In the genomic region with DNA sequence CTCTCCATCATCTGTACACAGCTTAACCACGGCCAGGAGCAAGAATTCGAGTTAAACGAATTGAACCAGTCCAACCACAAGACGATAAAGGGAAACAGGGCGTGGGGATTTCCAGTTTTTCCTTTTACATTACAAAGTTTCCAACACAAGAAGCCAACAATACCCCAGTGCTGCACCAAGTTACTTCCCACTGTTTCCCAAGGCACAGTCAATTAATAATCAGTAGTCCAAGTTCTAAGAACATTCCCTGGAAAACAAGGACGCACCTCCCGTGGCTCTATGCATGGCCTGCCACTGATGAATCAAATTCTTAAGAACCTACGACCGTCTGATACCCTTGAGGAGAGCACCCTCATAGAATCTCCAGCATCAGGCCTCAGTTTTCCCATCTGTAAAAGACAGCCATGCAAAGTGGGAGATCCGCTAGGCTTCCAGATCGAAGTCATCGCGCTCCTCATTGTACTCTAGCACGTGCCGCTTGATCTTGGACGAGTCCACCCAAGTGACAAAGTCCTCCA, we compare ENCODE assay signal across 8 cellular contexts. TPM values are rescaled to one million over a fixed set of nuclear protein-coding genes. Genes with fewer than 3 reads are reported as not detected.
DNase-seq lines count a peak whose midpoint lies in the region; TF ChIP-seq lines count a peak whose summit lies in the region.

No MANE protein-coding gene starts in this region.

- POLR2A ChIA-PET in A673 (lab: Charles Lee; ENCODE audit: low non-redundant PET): interaction anchor here (0.6 kb wide), 1 partner anchor 132 kb away, joined by 28 read pairs; no protein-coding TSS in a partner anchor

- peaks cover 16% of the 10 kb centered on the region for H3K4me1 Mint-ChIP-seq in mesothelial cell of epicardium

- H3K9ac ChIP-seq in HUES64 (ENCODE audit: low read depth, low read length): peak overlapping the region; percentile 99

- H3K4me3 ChIP-seq in A673 (ENCODE audit: low read depth, low read length, poor library complexity, severe bottlenecking) (peak overlapping the region; percentile 75), HUES64 (ENCODE audit: low read length) (peak overlapping the region; percentile 95), breast epithelium (peak overlapping the region; percentile 83 to 96 (median 83))

- no peak for TF ChIP-seq POLR2A in breast epithelium (IDR thresholded peaks at IDR 0.05)

- TSS peak; percentile 74 for BruUV-seq in A673 (replicated peaks; lab: Mats Ljungman, UMichigan)

- H3K36me3 ChIP-seq in A673 (ENCODE audit: insufficient read depth, low read length, poor library complexity, severe bottlenecking) (peaks cover 9% of the 10 kb centered on the region), HUES64 (ENCODE audit: insufficient read depth, low read length) (no peaks in the 10 kb centered on the region; the same call in 1 of the 2 replicates), breast epithelium (no peaks in the 10 kb centered on the region)

- no peaks in the 10 kb centered on the region for H3K9me3 Mint-ChIP-seq in mesothelial cell of epicardium

- no peaks in the 10 kb centered on the region for H3K36me3 Mint-ChIP-seq in mesothelial cell of epicardium

- no peak for TF ChIP-seq CTCF in A673 (conservative IDR thresholded peaks at IDR 0.05; ENCODE audit: low read depth, low read length)
- TF ChIP-seq CTCF in breast epithelium (IDR thresholded peaks at IDR 0.05): no peak
- TF ChIP-seq CTCF in mesothelial cell of epicardium (IDR thresholded peaks at IDR 0.05; ENCODE audit: unreplicated experiment): no peak

- DNase-seq in A673 (ENCODE audit: low spot score) (no peak), breast epithelium (ENCODE audit: low spot score in 2 of 2) (no peak), mesothelial cell of epicardium (ENCODE audit: low spot score in 2 of 2, unreplicated experiment in 2 of 2) (no peak), dedifferentiated amniotic fluid mesenchymal stem cell (ENCODE audit: extremely low spot score) (no peak), RKO (ENCODE audit: low spot score) (no peak), 8988T (no peak), cortex of kidney (lab: John Stamatoyannopoulos, UW) (no peak)

- H3K4me3 Mint-ChIP-seq in mesothelial cell of epicardium: peak overlapping the region; percentile 87

- whole genome bisulfite sequencing in HUES64: 2% methylated on average over 16 of the region's 16 CpGs

- H3K9me3 ChIP-seq in A673 (ENCODE audit: low read depth, low read length, poor library complexity, severe bottlenecking): no peaks in the 10 kb centered on the region
- H3K9me3 ChIP-seq in HUES64 (ENCODE audit: insufficient read depth, low read depth, low read length): no peaks in the 10 kb centered on the region
- H3K9me3 ChIP-seq in breast epithelium: no peaks in the 10 kb centered on the region

- H3K27ac ChIP-seq in A673 (ENCODE audit: low read depth, low read length, poor library complexity, severe bottlenecking) (peak overlapping the region; percentile 88), HUES64 (ENCODE audit: low read depth, low read length) (peak overlapping the region; percentile 91), breast epithelium (peak overlapping the region; percentile 87 to 94)

- intact Hi-C loops in A673 (cut with micrococcal nuclease; ENCODE audit: unreplicated experiment) (no loop called here), breast epithelium (cut with DNase I; ENCODE audit: low total_unique reads) (no loop called here)

- H3K27me3 ChIP-seq in A673 (replicated peaks; ENCODE audit: insufficient read depth, low read depth, low read length, poor library complexity) (no peaks in the 10 kb centered on the region), HUES64 (ENCODE audit: insufficient read depth, low read length) (no peaks in the 10 kb centered on the region), breast epithelium (no peaks in the 10 kb centered on the region)

- H3K4me1 ChIP-seq in A673 (ENCODE audit: insufficient read depth, low read length, poor library complexity, severe bottlenecking): peaks cover 15% of the 10 kb centered on the region
- peaks cover 9% of the 10 kb centered on the region for H3K4me1 ChIP-seq in HUES64 (ENCODE audit: insufficient read depth, low read length)
- H3K4me1 ChIP-seq in breast epithelium: peaks cover 0 to 13% of the 10 kb centered on the region in 2 donors

- peaks cover under 1% of the 10 kb centered on the region for H3K27me3 Mint-ChIP-seq in mesothelial cell of epicardium (ENCODE audit: low read depth)

- CTCF ChIA-PET in A673 (lab: Charles Lee): interaction anchor here (1.0 to 2.8 kb wide), 2 partner anchors 263 to 271 kb away, joined by 3 to 13 read pairs; a partner anchor contains a TSS

- H3K27ac Mint-ChIP-seq in mesothelial cell of epicardium: peak overlapping the region; percentile 89

RNA-seq across cellular contexts. Expression of a gene that starts 0.8 kb away (rescaled TPM):
- total RNA-seq in A673 (2021) (76.5 and 84.5 TPM in 2 replicates), breast epithelium (100 to 1,000 TPM; 144 to 194 (median 175) TPM), mesothelial cell of epicardium (38.6 to 43.6 TPM (median 39.0 TPM) in 3 replicates)
- polyA plus RNA-seq in HUES64 (2013, experiment 1 of 2): 71.2 TPM
- 64.5 TPM for polyA plus RNA-seq in HUES64 (2013, experiment 2 of 2)

RNA-seq across cellular contexts. Expression of a gene that starts 8.5 kb away (rescaled TPM):
- total RNA-seq in A673 (2021) (3.4 and 5.6 TPM in 2 replicates), breast epithelium (10 to 100 TPM; 32.8 to 42.7 (median 36.3) TPM), mesothelial cell of epicardium (22.1 to 23.3 TPM (median 22.8 TPM) in 3 replicates)
- polyA plus RNA-seq in HUES64 (2013, experiment 1 of 2): 11.3 TPM
- polyA plus RNA-seq in HUES64 (2013, experiment 2 of 2): 14.6 TPM

RNA-seq across cellular contexts. Expression of a gene that starts 13.7 kb away (rescaled TPM):
- total RNA-seq in A673 (2021): 32.8 and 34.6 TPM in 2 replicates
- 21.8 TPM for polyA plus RNA-seq in HUES64 (2013, experiment 1 of 2)
- 20.4 TPM for polyA plus RNA-seq in HUES64 (2013, experiment 2 of 2)
- 10 to 100 TPM; 19.8 to 24.9 (median 23.6) TPM for total RNA-seq in breast epithelium
- total RNA-seq in mesothelial cell of epicardium: 19.4 to 23.5 TPM (median 23.0 TPM) in 3 replicates
